8 cellular contexts compared by ENCODE assay signal in the genomic region with DNA sequence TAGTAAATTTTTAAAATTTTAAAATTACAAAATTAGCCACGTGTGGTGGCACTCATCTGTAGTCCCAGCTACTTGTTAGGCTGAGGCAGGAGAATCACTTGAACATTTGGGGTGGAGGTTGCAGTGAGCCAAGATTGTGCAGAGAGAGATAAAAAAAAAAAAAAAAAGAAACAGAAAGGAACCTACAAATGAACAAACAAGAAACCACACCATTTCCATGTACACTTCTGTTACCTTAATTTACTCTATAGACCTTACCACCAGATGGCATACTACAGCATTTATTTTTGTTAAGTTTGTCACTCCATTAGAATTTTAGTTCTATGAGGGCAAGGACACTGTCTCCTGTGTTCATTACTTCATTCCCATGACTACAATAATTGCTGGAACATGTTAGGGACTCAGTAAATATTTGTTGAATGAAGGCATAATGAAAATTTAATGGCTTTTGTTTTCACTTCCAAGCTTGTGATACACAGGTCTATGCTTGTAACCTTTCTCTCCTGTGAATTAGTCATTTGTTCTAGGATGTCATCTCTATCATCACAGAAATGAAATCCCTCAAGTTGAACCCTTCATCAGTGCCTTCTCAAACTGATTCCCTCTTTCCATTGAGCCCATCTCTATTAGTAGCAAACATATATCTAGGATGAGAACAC.
DNase-seq lines count a peak whose midpoint lies in the region; ATAC-seq, FAIRE-seq and TF ChIP-seq lines count a peak whose summit lies in the region.

No MANE protein-coding gene starts in this region.

- 82 to 95% (median 92%) methylated on average over 1 of the region's 1 CpG for WGBS in adrenal gland, 4 donors

- H3K27me3 Mint-ChIP-seq in T-helper 2 cell treated with Interferon-gamma antibody and Interleukin-4, amounts not matched to agents 5 μg/mL and 100 μg/mL, for 36 hours (ENCODE audit: low read depth) = no peaks in the 10 kb centered on the region

- no peak overlapping the region for H3K4me3 Mint-ChIP-seq in T-helper 2 cell treated with Interferon-gamma antibody and Interleukin-4, amounts not matched to agents 5 μg/mL and 100 μg/mL, for 36 hours

- no peaks in the 10 kb centered on the region for H3K27me3 ChIP-seq in adrenal gland

- peak; percentile 87 for ATAC-seq in HG02798 (IDR thresholded peaks at IDR 0.05; ENCODE audit: poor library complexity, unreplicated experiment)

- no peak overlapping the region for H3K4me3 ChIP-seq in adrenal gland

- DNase-seq in SIG-M5 treated with dmso at 0.1 percent for 504 hours (lab: John Stamatoyannopoulos, UW; ENCODE audit: unreplicated experiment) (peak; percentile 32), SIG-M5 (lab: John Stamatoyannopoulos, UW) (no peak), NCI-H1930 (lab: John Stamatoyannopoulos, UW) (no peak), adrenal gland (no peak)
- DNase-seq in T-helper 2 cell treated with Interferon-gamma antibody and Interleukin-4, amounts not matched to agents 5 μg/mL and 100 μg/mL, for 36 hours (ENCODE audit: low spot score) = no peak
- no peak for DNase-seq in stimulated activated naive CD4-positive, alpha-beta T cell treated with Interleukin-2 at 50 U/mL for 16 hours (lab: John Stamatoyannopoulos, UW)

- no peak overlapping the region for H3K27ac ChIP-seq in adrenal gland

- H3K36me3 ChIP-seq in adrenal gland (replicated peaks in 1 of 2) = no peaks in the 10 kb centered on the region

- peak in 3 of 6 experiments; percentile 16 to 25 (median 24) for TF ChIP-seq CTCF in adrenal gland (IDR thresholded peaks at IDR 0.05)

- no peaks in the 10 kb centered on the region for H3K9me3 Mint-ChIP-seq in T-helper 2 cell treated with Interferon-gamma antibody and Interleukin-4, amounts not matched to agents 5 μg/mL and 100 μg/mL, for 36 hours

- FAIRE-seq in islet of Langerhans (lab: Jason Lieb, UNC) = peak; percentile 33

- no peak for TF ChIP-seq POLR2A in adrenal gland (IDR thresholded peaks at IDR 0.05)

- H3K4me1 Mint-ChIP-seq in T-helper 2 cell treated with Interferon-gamma antibody and Interleukin-4, amounts not matched to agents 5 μg/mL and 100 μg/mL, for 36 hours (ENCODE audit: low read depth) = peaks cover 42% of the 10 kb centered on the region

- intact Hi-C loops in adrenal gland (cut with DNase I) = no loop called here

- peaks cover 71% of the 10 kb centered on the region for H3K36me3 Mint-ChIP-seq in T-helper 2 cell treated with Interferon-gamma antibody and Interleukin-4, amounts not matched to agents 5 μg/mL and 100 μg/mL, for 36 hours (ENCODE audit: low read depth)

- H3K27ac Mint-ChIP-seq in T-helper 2 cell treated with Interferon-gamma antibody and Interleukin-4, amounts not matched to agents 5 μg/mL and 100 μg/mL, for 36 hours = peak overlapping the region; percentile 80

- no peaks in the 10 kb centered on the region for H3K4me1 ChIP-seq in adrenal gland (replicated peaks in 1 of 2)

- H3K9me3 ChIP-seq in adrenal gland (replicated peaks in 1 of 3) = no peaks in the 10 kb centered on the region
